In the genomic region with DNA sequence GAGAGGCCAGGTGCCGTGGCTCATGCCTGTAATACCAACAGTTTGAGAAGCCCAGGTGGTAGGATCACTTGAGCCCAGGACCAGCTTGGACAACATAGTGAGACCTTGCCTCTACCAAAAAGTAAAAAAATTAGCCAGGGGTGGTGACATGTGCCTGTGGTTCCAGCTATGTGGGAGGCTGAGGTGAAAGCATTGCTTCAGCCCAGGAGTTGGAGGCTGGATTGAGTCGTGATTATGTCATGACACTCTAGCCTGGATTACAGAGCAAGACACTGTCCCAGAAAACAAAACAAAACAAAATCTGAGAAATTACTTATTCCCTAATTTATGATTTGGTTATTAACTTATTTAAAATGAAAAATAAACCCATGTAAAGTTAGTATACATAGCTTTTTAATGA, we compare ENCODE assay signal across 16 cellular contexts.
"Had no signal": no experiment of that assay in that cellular context is flagged by ENCODE, and none has a peak within 500 bp of the region (broad histone marks: within the 10 kb centered on the region; RNA-seq: fewer than 3 reads in every experiment).

No MANE protein-coding gene starts in this region.

- H3K27me3 ChIP-seq: dorsolateral prefrontal cortex, esophagus muscularis mucosa, heart right ventricle, neutrophil, right atrium auricular region, transverse colon had no signal

- H3K4me2 ChIP-seq: smooth muscle cell had no signal

- H3K4me3 ChIP-seq: dorsolateral prefrontal cortex, esophagus muscularis mucosa, heart right ventricle, mucosa of descending colon, right atrium auricular region, smooth muscle cell, transverse colon had no signal

- H3K36me3 ChIP-seq: esophagus muscularis mucosa, neutrophil, right atrium auricular region, transverse colon had no signal

- H3K27me3 Mint-ChIP-seq: naive thymus-derived CD8-positive, alpha-beta T cell had no signal

- H3K9me3 Mint-ChIP-seq: activated T-helper 2 cell treated with anti-CD3 and anti-CD28 coated beads, Interferon-gamma antibody, Interleukin-2, Interleukin-4, amounts not matched to agents 10 μg/mL and 5 μg/mL and 100 μg/mL, durations not matched to agents 14 hours and 24 hours and 36 hours; naive thymus-derived CD8-positive, alpha-beta T cell; stimulated activated memory B cell treated with anti-CD40 and anti-IgM and Interleukin-4, amounts not matched to agents 10 μg/mL and 1 μg/mL and 100 μg/mL, for 72 hours had no signal

- DNase-seq: activated naive CD4-positive, alpha-beta T cell treated with anti-CD3 and anti-CD28 coated beads, Interleukin-2, amount 50 U/mL, for 16 hours; amygdala; dorsolateral prefrontal cortex; heart right ventricle; mucosa of descending colon; naive thymus-derived CD8-positive, alpha-beta T cell; posterior cingulate gyrus; T-helper 2 cell; transverse colon had no signal

- H3K4me1 Mint-ChIP-seq: stimulated activated memory B cell treated with anti-CD40 and anti-IgM and Interleukin-4, amounts not matched to agents 10 μg/mL and 1 μg/mL and 100 μg/mL, for 72 hours had no signal

- H3K9me3 ChIP-seq: esophagus muscularis mucosa, heart right ventricle, mucosa of descending colon, neutrophil, right atrium auricular region, transverse colon had no signal

- H3K4me3 Mint-ChIP-seq: naive thymus-derived CD8-positive, alpha-beta T cell; stimulated activated memory B cell treated with anti-CD40 and anti-IgM and Interleukin-4, amounts not matched to agents 10 μg/mL and 1 μg/mL and 100 μg/mL, for 72 hours had no signal

- H3K27ac ChIP-seq: dorsolateral prefrontal cortex, esophagus muscularis mucosa, heart right ventricle, neutrophil, right atrium auricular region, transverse colon had no signal

- ATAC-seq: heart right ventricle; left lobe of liver; mucosa of descending colon; naive thymus-derived CD8-positive, alpha-beta T cell; stimulated activated memory B cell treated with anti-CD40 and anti-IgM and Interleukin-4, amounts not matched to agents 10 μg/mL and 1 μg/mL and 100 μg/mL, for 72 hours had no signal

- H3K36me3 Mint-ChIP-seq: naive thymus-derived CD8-positive, alpha-beta T cell; stimulated activated memory B cell treated with anti-CD40 and anti-IgM and Interleukin-4, amounts not matched to agents 10 μg/mL and 1 μg/mL and 100 μg/mL, for 72 hours had no signal

- H3K27ac Mint-ChIP-seq: activated T-helper 2 cell treated with anti-CD3 and anti-CD28 coated beads, Interferon-gamma antibody, Interleukin-2, Interleukin-4, amounts not matched to agents 10 μg/mL and 5 μg/mL and 100 μg/mL, durations not matched to agents 14 hours and 24 hours and 36 hours; naive thymus-derived CD8-positive, alpha-beta T cell; stimulated activated memory B cell treated with anti-CD40 and anti-IgM and Interleukin-4, amounts not matched to agents 10 μg/mL and 1 μg/mL and 100 μg/mL, for 72 hours had no signal
